ENCODE assay signal across 12 cellular contexts in the genomic region with DNA sequence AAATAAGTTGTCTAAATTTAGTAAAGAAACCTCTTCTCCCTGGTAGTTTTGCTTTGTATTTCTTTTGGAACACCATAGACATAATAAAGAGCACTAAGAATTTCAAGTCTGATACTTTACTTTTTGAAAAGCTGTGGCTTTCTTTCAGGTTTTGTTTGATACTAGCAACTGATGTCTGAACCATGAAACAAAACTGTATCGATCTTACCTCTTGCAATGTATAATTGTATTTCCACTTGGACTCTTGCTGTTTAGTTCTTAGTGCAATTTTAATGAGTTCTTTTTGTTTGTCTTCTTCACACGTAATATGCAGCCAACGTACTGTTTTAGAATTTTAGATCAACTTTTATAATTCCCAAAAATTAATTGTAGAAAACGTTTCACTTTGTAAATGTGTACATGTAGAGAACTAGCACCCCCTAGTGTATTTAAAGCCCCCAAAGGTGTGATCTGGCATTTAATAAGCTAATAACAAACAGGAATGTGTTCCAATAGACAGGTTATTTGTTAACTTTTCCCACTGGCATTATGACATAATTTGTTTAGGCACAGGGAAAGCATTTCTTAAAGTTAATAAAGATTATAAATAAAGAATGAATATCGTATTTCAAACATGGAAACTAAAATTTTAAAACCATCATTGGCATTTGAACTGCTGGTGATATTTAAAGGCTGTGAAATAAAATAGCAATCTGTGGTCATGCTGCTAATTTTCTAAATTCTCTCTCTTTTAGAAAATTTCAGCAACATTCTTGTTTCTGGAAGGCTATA.
DNase-seq lines count a peak whose midpoint lies in the region; ATAC-seq, FAIRE-seq and TF ChIP-seq lines count a peak whose summit lies in the region.
"Had no signal": no experiment of that assay in that cellular context is flagged by ENCODE, and none has a peak within 500 bp of the region (broad histone marks: within the 10 kb centered on the region; RNA-seq: fewer than 3 reads in every experiment).

No MANE protein-coding gene starts in this region.

- no peaks in the 10 kb centered on the region for H3K4me1 ChIP-seq in astrocyte (ENCODE audit: insufficient read depth, low read length)
- H3K4me1 ChIP-seq: esophagus squamous epithelium had no signal

- no peak overlapping the region for H3K4me2 ChIP-seq in astrocyte (ENCODE audit: low read length)

- H3K27ac Mint-ChIP-seq in astrocyte (ENCODE audit: unreplicated experiment) = no peak overlapping the region
- H3K27ac Mint-ChIP-seq in nephron progenitor cell = no peak overlapping the region
- H3K27ac Mint-ChIP-seq: activated naive CD8-positive, alpha-beta T cell treated with anti-CD3 and anti-CD28 coated beads for 36 hours had no signal

- no peaks in the 10 kb centered on the region for H3K4me1 Mint-ChIP-seq in astrocyte (ENCODE audit: low read depth, unreplicated experiment)
- H3K4me1 Mint-ChIP-seq in nephron progenitor cell = no peaks in the 10 kb centered on the region
- H3K4me1 Mint-ChIP-seq: activated naive CD8-positive, alpha-beta T cell treated with anti-CD3 and anti-CD28 coated beads for 36 hours had no signal

- in situ Hi-C loops in G401 (cut with HindIII; ENCODE audit: low sequenced_read_pairs) = no loop called here

- no peaks in the 10 kb centered on the region for H3K9me3 ChIP-seq in astrocyte (ENCODE audit: insufficient read depth, low read depth, low read length)
- H3K9me3 ChIP-seq: esophagus squamous epithelium had no signal

- no peak for TF ChIP-seq CTCF in NB4 (IDR thresholded peaks at IDR 0.05; ENCODE audit: low read depth, low read length)
- TF ChIP-seq CTCF in astrocyte (IDR thresholded peaks at IDR 0.05; ENCODE audit: insufficient read depth, low read depth, low read length) = peak; percentile 32
- peak; percentile 42 for TF ChIP-seq CTCF in nephron progenitor cell (IDR thresholded peaks at IDR 0.05)

- no peak overlapping the region for H3K4me3 ChIP-seq in NB4 (ENCODE audit: low read depth, low read length)
- H3K4me3 ChIP-seq in astrocyte (ENCODE audit: insufficient read depth, low read depth, low read length) = no peak overlapping the region
- H3K4me3 ChIP-seq: esophagus squamous epithelium had no signal

- H3K9me3 Mint-ChIP-seq in astrocyte (ENCODE audit: unreplicated experiment) (no peaks in the 10 kb centered on the region), nephron progenitor cell (no peaks in the 10 kb centered on the region)
- H3K9me3 Mint-ChIP-seq: activated naive CD8-positive, alpha-beta T cell treated with anti-CD3 and anti-CD28 coated beads for 36 hours had no signal

- FAIRE-seq in astrocyte (lab: Jason Lieb, UNC) = no peak
- no peak for FAIRE-seq in GM12891 (lab: Jason Lieb, UNC)
- FAIRE-seq: TTC549 had no signal

- H3K36me3 ChIP-seq in astrocyte (ENCODE audit: insufficient read depth, low read length) = no peaks in the 10 kb centered on the region
- H3K36me3 ChIP-seq: esophagus squamous epithelium had no signal

- H3K27me3 Mint-ChIP-seq in astrocyte (ENCODE audit: low read depth, unreplicated experiment) (no peaks in the 10 kb centered on the region), nephron progenitor cell (ENCODE audit: low read depth, poor library complexity) (peaks cover 8% of the 10 kb centered on the region)

- no peaks in the 10 kb centered on the region for H3K79me2 ChIP-seq in astrocyte (ENCODE audit: insufficient read depth, low read length)

- no peak overlapping the region for H3K27ac ChIP-seq in astrocyte (ENCODE audit: low read depth, low read length)
- H3K27ac ChIP-seq: esophagus squamous epithelium had no signal

- peak; percentile 17 for DNase-seq in G401 (ENCODE audit: low spot score)
- DNase-seq in NB4 (ENCODE audit: low read depth) = peak; percentile 5
- DNase-seq in astrocyte (ENCODE audit: low read depth) = no peak
- no peak for DNase-seq in nephron progenitor cell
- DNase-seq in GM12891 (ENCODE audit: insufficient read length, low spot score) = no peak
- no peak for DNase-seq in cerebellar nuclear complex (lab: John Stamatoyannopoulos, UW)
- DNase-seq: activated naive CD8-positive, alpha-beta T cell treated with anti-CD3 and anti-CD28 coated beads for 36 hours; esophagus squamous epithelium; NCI-H226 had no signal

- ATAC-seq in HG02870 (IDR thresholded peaks at IDR 0.05; ENCODE audit: unreplicated experiment) = no peak
- ATAC-seq in GM19452 (IDR thresholded peaks at IDR 0.05; ENCODE audit: unreplicated experiment) = no peak

- no peaks in the 10 kb centered on the region for H3K27me3 ChIP-seq in astrocyte (ENCODE audit: insufficient read depth, low read length)
- H3K27me3 ChIP-seq: esophagus squamous epithelium had no signal

- TF ChIP-seq POLR2A in NB4 (IDR thresholded peaks at IDR 0.05; ENCODE audit: extremely low read depth, insufficient read length) (no peak), GM12891 (IDR thresholded peaks at IDR 0.05; ENCODE audit: low read depth, low read length) (no peak)

- H3K36me3 Mint-ChIP-seq in astrocyte (ENCODE audit: low read depth, unreplicated experiment) (no peaks in the 10 kb centered on the region), nephron progenitor cell (ENCODE audit: low read depth) (no peaks in the 10 kb centered on the region)
- H3K36me3 Mint-ChIP-seq: activated naive CD8-positive, alpha-beta T cell treated with anti-CD3 and anti-CD28 coated beads for 36 hours had no signal

- H3K9ac ChIP-seq in astrocyte (ENCODE audit: low read length) = no peak overlapping the region

- no peaks in the 10 kb centered on the region for H4K20me1 ChIP-seq in astrocyte (ENCODE audit: insufficient read depth, low read length)

- H3K4me3 Mint-ChIP-seq in astrocyte (ENCODE audit: unreplicated experiment) = no peak overlapping the region
- H3K4me3 Mint-ChIP-seq in nephron progenitor cell = no peak overlapping the region
- H3K4me3 Mint-ChIP-seq: activated naive CD8-positive, alpha-beta T cell treated with anti-CD3 and anti-CD28 coated beads for 36 hours had no signal

- no peak overlapping the region for H2AFZ ChIP-seq in astrocyte (ENCODE audit: low read depth, low read length)

TF ChIP-seq in GM12891, 5 proteins besides CTCF, POLR2A, EP300 and RAD21:
- no peak for TF ChIP-seq TAF1 (IDR thresholded peaks at IDR 0.05; ENCODE audit: low read depth, low read length)
- no peak for TF ChIP-seq POLR2AphosphoS5 (IDR thresholded peaks at IDR 0.05; ENCODE audit: low read depth, low read length)
- no peak for TF ChIP-seq POU2F2 (IDR thresholded peaks at IDR 0.05; ENCODE audit: low read depth, low read length)
- no peak for TF ChIP-seq SPI1 (IDR thresholded peaks at IDR 0.05; ENCODE audit: low read depth, low read length)
- no peak for TF ChIP-seq PAX5 (IDR thresholded peaks at IDR 0.05; ENCODE audit: insufficient read depth, low read length, severe bottlenecking)

Comparison
In these comparisons a context has a peak if more than half of its experiments do, and no peak if none do; other contexts are left out.
1. DNase-seq: peak in G401 (single experiment) and NB4 (single experiment); none in astrocyte (single experiment), nephron progenitor cell (single experiment), GM12891 (single experiment) and cerebellar nuclear complex (0 of 2).